Comparison of ENCODE assay signal across 27 cellular contexts in genomic region chr9:114421147-114421546, GRCh38.
"Had no signal": no experiment of that assay in that cellular context is flagged by ENCODE, and none has a peak within 500 bp of the region (broad histone marks: within the 10 kb centered on the region; RNA-seq: fewer than 3 reads in every experiment).

No MANE protein-coding gene starts in this region.

- H3K4me3 Mint-ChIP-seq: activated CD4-positive, alpha-beta memory T cell treated with anti-CD3 and anti-CD28 coated beads for 36 hours; activated CD4-positive, alpha-beta T cell treated with anti-CD3 and anti-CD28 coated beads for 36 hours; activated CD4-positive, alpha-beta T cell treated with anti-CD3 and anti-CD28 coated beads, Interleukin-2, amount 10 ng/mL, durations not matched to agents 24 days and 14 days; activated CD8-positive, alpha-beta memory T cell treated with anti-CD3 and anti-CD28 coated beads, Interleukin-2, amount 10 ng/mL, durations not matched to agents 7 days and 5 days; activated CD8-positive, alpha-beta T cell treated with anti-CD3 and anti-CD28 coated beads, Interleukin-2, amount 10 ng/mL, durations not matched to agents 7 days and 5 days; activated naive CD4-positive, alpha-beta T cell treated with anti-CD3 and anti-CD28 coated beads, Interleukin-2, amount 10 ng/mL, durations not matched to agents 7 days and 5 days; activated naive CD8-positive, alpha-beta T cell treated with anti-CD3 and anti-CD28 coated beads, Interleukin-2, amount 50 U/mL, for 24 hours; activated T-helper 1 cell treated with anti-CD3 and anti-CD28 coated beads, Interleukin-12 subunit alpha, Interleukin-12 subunit beta, Interleukin-2, Interleukin-4 antibody, amounts not matched to agents 30 ng/mL and 10 ng/mL and 1 ng/mL, durations not matched to agents 14 hours and 24 hours and 36 hours had no signal

- H3K9me3 Mint-ChIP-seq: activated CD4-positive, alpha-beta memory T cell treated with anti-CD3 and anti-CD28 coated beads for 36 hours; activated CD4-positive, alpha-beta T cell treated with anti-CD3 and anti-CD28 coated beads, Interleukin-2, amount 10 ng/mL, durations not matched to agents 24 days and 14 days; activated naive CD4-positive, alpha-beta T cell treated with anti-CD3 and anti-CD28 coated beads, Interleukin-2, amount 10 ng/mL, durations not matched to agents 7 days and 5 days; activated naive CD4-positive, alpha-beta T cell treated with anti-CD3 and anti-CD28 coated beads, Interleukin-2, amount 50 U/mL, for 72 hours; activated naive CD8-positive, alpha-beta T cell treated with anti-CD3 and anti-CD28 coated beads, Interleukin-2, amount 50 U/mL, for 24 hours; activated T-helper 1 cell treated with anti-CD3 and anti-CD28 coated beads, Interleukin-12 subunit alpha, Interleukin-12 subunit beta, Interleukin-2, Interleukin-4 antibody, amounts not matched to agents 30 ng/mL and 10 ng/mL and 1 ng/mL, durations not matched to agents 14 hours and 24 hours and 36 hours had no signal

- H3K36me3 ChIP-seq: colonic mucosa had no signal

- H3K27me3 Mint-ChIP-seq: activated CD4-positive, alpha-beta memory T cell treated with anti-CD3 and anti-CD28 coated beads for 36 hours; activated CD4-positive, alpha-beta T cell treated with anti-CD3 and anti-CD28 coated beads for 36 hours; activated CD4-positive, alpha-beta T cell treated with anti-CD3 and anti-CD28 coated beads, Interleukin-2, amount 10 ng/mL, durations not matched to agents 24 days and 14 days; activated CD8-positive, alpha-beta memory T cell treated with anti-CD3 and anti-CD28 coated beads, Interleukin-2, amount 10 ng/mL, durations not matched to agents 7 days and 5 days; activated naive CD8-positive, alpha-beta T cell treated with anti-CD3 and anti-CD28 coated beads, Interleukin-2, amount 50 U/mL, for 24 hours had no signal

- H3K27ac Mint-ChIP-seq: activated CD4-positive, alpha-beta memory T cell treated with anti-CD3 and anti-CD28 coated beads for 36 hours; activated CD4-positive, alpha-beta T cell treated with anti-CD3 and anti-CD28 coated beads for 36 hours; activated CD4-positive, alpha-beta T cell treated with anti-CD3 and anti-CD28 coated beads, Interleukin-2, amount 10 ng/mL, durations not matched to agents 24 days and 14 days; activated CD8-positive, alpha-beta memory T cell treated with anti-CD3 and anti-CD28 coated beads, Interleukin-2, amount 10 ng/mL, durations not matched to agents 7 days and 5 days; activated CD8-positive, alpha-beta T cell treated with anti-CD3 and anti-CD28 coated beads, Interleukin-2, amount 10 ng/mL, durations not matched to agents 7 days and 5 days; activated naive CD4-positive, alpha-beta T cell treated with anti-CD3 and anti-CD28 coated beads, Interleukin-2, amount 50 U/mL, for 72 hours; activated naive CD8-positive, alpha-beta T cell treated with anti-CD3 and anti-CD28 coated beads, Interleukin-2, amount 50 U/mL, for 24 hours; activated T-helper 1 cell treated with anti-CD3 and anti-CD28 coated beads, Interleukin-12 subunit alpha, Interleukin-12 subunit beta, Interleukin-2, Interleukin-4 antibody, amounts not matched to agents 30 ng/mL and 10 ng/mL and 1 ng/mL, durations not matched to agents 14 hours and 24 hours and 36 hours had no signal

- H3K27me3 ChIP-seq: adrenal gland, body of pancreas, colonic mucosa, esophagus squamous epithelium, gastroesophageal sphincter had no signal

- DNase-seq: activated CD4-positive, alpha-beta memory T cell treated with anti-CD3 and anti-CD28 coated beads for 36 hours; activated CD4-positive, alpha-beta T cell treated with anti-CD3 and anti-CD28 coated beads for 36 hours; activated CD4-positive, alpha-beta T cell treated with anti-CD3 and anti-CD28 coated beads, Interleukin-2, amount 10 ng/mL, durations not matched to agents 24 days and 14 days; activated CD4-positive, CD25-positive, alpha-beta regulatory T cell; activated CD8-positive, alpha-beta memory T cell treated with anti-CD3 and anti-CD28 coated beads, Interleukin-2, amount 10 ng/mL, durations not matched to agents 7 days and 5 days; activated CD8-positive, alpha-beta memory T cell treated with anti-CD3 and anti-CD28 coated beads, Interleukin-2, amount 50 U/mL, for 4 hours; activated CD8-positive, alpha-beta T cell treated with anti-CD3 and anti-CD28 coated beads, Interleukin-2, amount 10 ng/mL, durations not matched to agents 7 days and 5 days; activated gamma-delta T cell; activated naive CD4-positive, alpha-beta T cell; activated naive CD4-positive, alpha-beta T cell treated with anti-CD3 and anti-CD28 coated beads, Interleukin-2, amount 10 ng/mL, durations not matched to agents 7 days and 5 days; activated naive CD8-positive, alpha-beta T cell treated with anti-CD3 and anti-CD28 coated beads, Interleukin-2, amount 50 U/mL, for 24 hours; activated T-cell treated with anti-CD3 and anti-CD28 coated beads, Interleukin-2, amount 50 U/mL, for 1 hour; activated T-cell treated with anti-CD3 and anti-CD28 coated beads, Interleukin-2, amount 50 U/mL, for 48 hours; amygdala; aorta; body of pancreas; caudate nucleus; colonic mucosa; effector CD8-positive, alpha-beta T cell; esophagus squamous epithelium; foreskin melanocyte; T-helper 2 cell had no signal

- H3K4me1 ChIP-seq: body of pancreas, colonic mucosa, esophagus squamous epithelium, gastroesophageal sphincter had no signal

- ATAC-seq: activated CD4-positive, alpha-beta T cell treated with anti-CD3 and anti-CD28 coated beads for 36 hours; activated CD8-positive, alpha-beta memory T cell treated with anti-CD3 and anti-CD28 coated beads, Interleukin-2, amount 10 ng/mL, durations not matched to agents 7 days and 5 days; activated CD8-positive, alpha-beta T cell treated with anti-CD3 and anti-CD28 coated beads, Interleukin-2, amount 10 ng/mL, durations not matched to agents 7 days and 5 days; activated naive CD4-positive, alpha-beta T cell treated with anti-CD3 and anti-CD28 coated beads, Interleukin-2, amount 50 U/mL, for 72 hours; activated naive CD8-positive, alpha-beta T cell treated with anti-CD3 and anti-CD28 coated beads, Interleukin-2, amount 50 U/mL, for 24 hours; body of pancreas; gastroesophageal sphincter had no signal

- H3K9me3 ChIP-seq: adrenal gland, body of pancreas, colonic mucosa, esophagus squamous epithelium, gastroesophageal sphincter had no signal

- H3K36me3 Mint-ChIP-seq: activated CD4-positive, alpha-beta memory T cell treated with anti-CD3 and anti-CD28 coated beads for 36 hours; activated CD8-positive, alpha-beta memory T cell treated with anti-CD3 and anti-CD28 coated beads, Interleukin-2, amount 10 ng/mL, durations not matched to agents 7 days and 5 days; activated naive CD4-positive, alpha-beta T cell treated with anti-CD3 and anti-CD28 coated beads, Interleukin-2, amount 10 ng/mL, durations not matched to agents 7 days and 5 days; activated naive CD4-positive, alpha-beta T cell treated with anti-CD3 and anti-CD28 coated beads, Interleukin-2, amount 50 U/mL, for 72 hours had no signal

- H3K4me3 ChIP-seq: adrenal gland, body of pancreas, colonic mucosa, esophagus squamous epithelium, gastroesophageal sphincter had no signal

- H3K27ac ChIP-seq: adrenal gland, body of pancreas, colonic mucosa, epithelial cell of prostate, esophagus squamous epithelium, gastroesophageal sphincter had no signal
